9 cellular contexts compared by ENCODE assay signal in the genomic region with DNA sequence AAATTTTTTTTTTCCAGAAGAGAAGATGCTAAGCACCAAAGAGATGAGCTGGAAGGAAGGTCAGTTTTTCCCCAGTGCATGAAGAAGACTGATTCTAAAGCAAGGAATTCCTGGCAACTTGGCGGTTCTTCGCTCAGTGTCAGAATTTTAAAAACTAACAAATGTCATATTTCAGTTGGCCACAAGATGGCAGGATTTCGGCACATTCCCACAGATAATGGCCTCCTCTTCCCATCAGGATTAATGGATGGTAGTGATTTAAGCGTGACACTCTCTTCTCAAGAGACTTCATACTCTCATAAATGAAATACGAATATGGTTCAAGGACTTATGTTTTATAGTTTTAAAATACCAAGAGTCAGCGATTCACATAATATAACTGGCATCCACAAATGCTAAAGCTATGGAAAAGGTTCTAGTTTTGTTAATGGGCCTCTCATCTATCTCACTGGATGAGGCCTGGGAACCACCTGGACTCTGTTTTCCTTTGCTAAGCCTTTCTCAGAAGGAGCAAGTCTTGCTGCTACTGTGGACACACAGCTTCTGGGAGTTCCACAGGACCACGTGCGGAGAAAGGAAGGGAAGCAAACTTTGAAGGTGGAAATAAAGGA. TPM values are rescaled to one million over a fixed set of nuclear protein-coding genes. Genes with fewer than 3 reads are reported as not detected.
DNase-seq lines count a peak whose midpoint lies in the region; ATAC-seq, FAIRE-seq and TF ChIP-seq lines count a peak whose summit lies in the region.
"Had no signal": no experiment of that assay in that cellular context is flagged by ENCODE, and none has a peak within 500 bp of the region (broad histone marks: within the 10 kb centered on the region; RNA-seq: fewer than 3 reads in every experiment).

No MANE protein-coding gene starts in this region.

- FAIRE-seq in TTC549 (lab: Jason Lieb, UNC), result peak; percentile 69

- intact Hi-C loops in left cardiac atrium (cut with DNase I), result loop anchor here in 1 of 2 donors (2.0 to 5.0 kb wide), 3 partner anchors 247 to 586 kb away; no protein-coding TSS in a partner anchor

- H3K36me3 ChIP-seq in KMS-11 (ENCODE audit: insufficient read depth) (no peaks in the 10 kb centered on the region), smooth muscle cell (ENCODE audit: low read depth) (no peaks in the 10 kb centered on the region)
- H3K36me3 ChIP-seq: BLaER1 had no signal

- H3K9me3 ChIP-seq in smooth muscle cell (replicated peaks; ENCODE audit: low read depth), result no peaks in the 10 kb centered on the region
- H3K9me3 ChIP-seq: BLaER1 had no signal

- DNase-seq in DMS 273 (lab: John Stamatoyannopoulos, UW; ENCODE audit: unreplicated experiment), result peak; percentile 62
- DNase-seq in DMS 273 treated with DMSO at 0.1 percent for 48 hours (lab: John Stamatoyannopoulos, UW), result no peak
- DNase-seq in left cardiac atrium, result no peak
- DNase-seq in smooth muscle cell (lab: John Stamatoyannopoulos, UW; ENCODE audit: unreplicated experiment), result no peak

- H2AFZ ChIP-seq in KMS-11 (ENCODE audit: low read depth) (no peak overlapping the region), smooth muscle cell (ENCODE audit: low read depth) (peak overlapping the region; percentile 11)

- H3K4me2 ChIP-seq in KMS-11 (no peak overlapping the region), smooth muscle cell (no peak overlapping the region)
- H3K4me2 ChIP-seq: BLaER1 had no signal

- H3K27ac ChIP-seq in KMS-11, result no peak overlapping the region
- no peak overlapping the region for H3K27ac ChIP-seq in smooth muscle cell (ENCODE audit: low read depth)
- H3K27ac ChIP-seq: BLaER1 had no signal

- H3K4me3 ChIP-seq in KMS-11 (IDR thresholded peaks at IDR 0.05; ENCODE audit: insufficient read depth, low read depth, low read length) (no peak overlapping the region), smooth muscle cell (no peak overlapping the region)
- H3K4me3 ChIP-seq: BLaER1 had no signal

- H3K4me1 ChIP-seq in KMS-11 (ENCODE audit: low read depth, poor library complexity, severe bottlenecking) (peaks cover 28% of the 10 kb centered on the region), smooth muscle cell (ENCODE audit: low read depth) (no peaks in the 10 kb centered on the region)

- ATAC-seq in left cardiac atrium, result peak; percentile 28 to 50
- no peak for ATAC-seq in HG03025 (IDR thresholded peaks at IDR 0.05; ENCODE audit: low FRiP score, unreplicated experiment)
- ATAC-seq in GM18519 (IDR thresholded peaks at IDR 0.05; ENCODE audit: low FRiP score, unreplicated experiment), result no peak

- H4K20me1 ChIP-seq in KMS-11 (ENCODE audit: insufficient read depth) (no peaks in the 10 kb centered on the region), smooth muscle cell (ENCODE audit: low read depth) (no peaks in the 10 kb centered on the region)
- H4K20me1 ChIP-seq: BLaER1 had no signal

- H3F3A ChIP-seq in smooth muscle cell (ENCODE audit: low read depth), result no peaks in the 10 kb centered on the region

- TF ChIP-seq CTCF in KMS-11 (conservative IDR thresholded peaks at IDR 0.05; ENCODE audit: low read depth, low read length), result peak; percentile 89
- TF ChIP-seq CTCF in smooth muscle cell (IDR thresholded peaks at IDR 0.05; ENCODE audit: borderline replicate concordance, insufficient read depth, poor library complexity, severe bottlenecking), result peak; percentile 70

- H3K27me3 ChIP-seq in KMS-11 (ENCODE audit: insufficient read depth, low read depth) (no peaks in the 10 kb centered on the region), smooth muscle cell (ENCODE audit: low read depth) (peaks cover 3% of the 10 kb centered on the region)
- H3K27me3 ChIP-seq: BLaER1 had no signal

- WGBS in smooth muscle cell (ENCODE audit: low lambda C conversion rate), result 28% methylated on average over 8 of the region's 8 CpGs

- H3K9ac ChIP-seq in KMS-11 (no peak overlapping the region), smooth muscle cell (ENCODE audit: low read depth) (no peak overlapping the region)
- H3K9ac ChIP-seq: BLaER1 had no signal

- H3K79me2 ChIP-seq in KMS-11 (ENCODE audit: insufficient read depth, low read depth), result no peaks in the 10 kb centered on the region
- H3K79me2 ChIP-seq in smooth muscle cell (ENCODE audit: low read depth), result no peaks in the 10 kb centered on the region

RNA-seq across cellular contexts. Expression of a gene that starts 46.1 kb away (rescaled TPM):
- total RNA-seq in left cardiac atrium, result 1 to 10 TPM; 2.1 to 4.6 TPM
- total RNA-seq in smooth muscle cell, result not detected in 2 replicates
- polyA plus RNA-seq in smooth muscle cell, result not detected in 2 replicates

RNA-seq across cellular contexts. Expression of a gene that starts 55.0 kb away (rescaled TPM):
- total RNA-seq in left cardiac atrium (1 to 10 TPM; 7.0 to 7.3 TPM), smooth muscle cell (0.04 TPM in 1 of 2 replicates, not detected in the other)
- not detected in 2 replicates for polyA plus RNA-seq in smooth muscle cell

Comparison
In these comparisons a context has a peak if more than half of its experiments do, and no peak if none do; other contexts are left out.
1. ATAC-seq: peak in left cardiac atrium (2 of 2); none in HG03025 (single experiment) and GM18519 (single experiment).